Comparison of ENCODE assay signal across 33 cellular contexts in genomic region chr10:124018886-124019525, GRCh38.
"Had no signal": no experiment of that assay in that cellular context is flagged by ENCODE, and none has a peak within 500 bp of the region (broad histone marks: within the 10 kb centered on the region; RNA-seq: fewer than 3 reads in every experiment).

No MANE protein-coding gene starts in this region.

- H3K36me3 ChIP-seq: breast epithelium, MG63, SJCRH30 had no signal

- H3K27ac ChIP-seq: adrenal gland, body of pancreas, breast epithelium, PC-9, RWPE1, SJCRH30, SK-N-MC had no signal

- H3K4me3 ChIP-seq: adrenal gland, body of pancreas, breast epithelium, K562, MG63, PC-9, SJCRH30, SK-N-MC had no signal

- H3K9me3 ChIP-seq: adrenal gland, body of pancreas, breast epithelium, MG63, SJCRH30 had no signal

- ATAC-seq: activated CD4-positive, alpha-beta T cell treated with anti-CD3 and anti-CD28 coated beads for 36 hours; activated CD4-positive, CD25-positive, alpha-beta regulatory T cell treated with anti-CD3 and anti-CD28 coated beads, Interleukin-2, amount 50 U/mL, for 24 hours; activated naive CD4-positive, alpha-beta T cell treated with anti-CD3 and anti-CD28 coated beads, Interleukin-2, amount 50 U/mL, for 72 hours; activated T-cell treated with anti-CD3 and anti-CD28 coated beads, Interleukin-2, amount 50 U/mL, for 4 hours; body of pancreas; K562 had no signal

- DNase-seq: activated CD4-positive, alpha-beta memory T cell treated with anti-CD3 and anti-CD28 coated beads for 36 hours; activated CD4-positive, alpha-beta T cell treated with anti-CD3 and anti-CD28 coated beads for 36 hours; activated CD4-positive, alpha-beta T cell treated with anti-CD3 and anti-CD28 coated beads, Interleukin-2, amount 50 U/mL, for 1 hour; activated CD8-positive, alpha-beta memory T cell treated with anti-CD3 and anti-CD28 coated beads, Interleukin-2, amount 50 U/mL, for 4 hours; activated gamma-delta T cell treated with Interleukin-2 at 50 U/mL for 16 hours; activated naive CD4-positive, alpha-beta T cell treated with anti-CD3 and anti-CD28 coated beads for 36 hours; activated T-cell treated with anti-CD3 and anti-CD28 coated beads for 4 hours; activated T-cell treated with anti-CD3 and anti-CD28 coated beads, Interleukin-2, amount 50 U/mL, for 4 hours; adrenal gland; body of pancreas; central memory CD4-positive, alpha-beta T cell; Kasumi-1; MG63; NCI-H1048; NCI-H1436 treated with DMSO at 0.1 percent for 48 hours; NCI-H1694 treated with DMSO at 0.1 percent for 48 hours; NCI-H2029; NCI-H510A; NCI-H526; NCI-H748 treated with DMSO at 0.1 percent for 48 hours; NK-92 treated with Interleukin-12 subunit alpha and Interleukin-12 subunit beta, amount 100 ng/mL, for 24 hours; PC-9; SHP77; SJCRH30 had no signal

- H3K4me1 ChIP-seq: adrenal gland, body of pancreas, breast epithelium had no signal

- FAIRE-seq: astrocyte, K562, RCC 7860, TTC549 had no signal

- H3K27me3 ChIP-seq: adrenal gland, body of pancreas, breast epithelium, MG63, SJCRH30 had no signal
